Comparison of ENCODE assay signal across 8 cellular contexts in genomic region chr10:17025444-17026295, GRCh38.
DNase-seq lines count a peak whose midpoint lies in the region; ATAC-seq and TF ChIP-seq lines count a peak whose summit lies in the region.

No MANE protein-coding gene starts in this region.

- H3K9me3 ChIP-seq in fibroblast of lung (ENCODE audit: control insufficient read depth, insufficient read depth, low read depth, low read length): no peaks in the 10 kb centered on the region

- H3K9ac ChIP-seq in fibroblast of lung (ENCODE audit: insufficient read depth, low read length): peak overlapping the region; percentile 45

- CTCF ChIA-PET in AG04449 (lab: Yijun Ruan, JAX): interaction anchor here (0.6 to 1.5 kb wide), 2 partner anchors 205 to 215 kb away, joined by 3 read pairs; no protein-coding TSS in a partner anchor

- H3K9me2 ChIP-seq in GM23338 (ENCODE audit: insufficient read depth): no peaks in the 10 kb centered on the region

- H2AFZ ChIP-seq in fibroblast of lung (ENCODE audit: low read length): peak overlapping the region; percentile 28
- no peak overlapping the region for H2AFZ ChIP-seq in GM23338

- peaks cover 21% of the 10 kb centered on the region for H3K4me1 ChIP-seq in fibroblast of lung (ENCODE audit: control insufficient read depth, extremely low read depth, insufficient read depth, low read length)
- peaks cover 28% of the 10 kb centered on the region for H3K4me1 ChIP-seq in GM23338 (ENCODE audit: insufficient read depth)

- ATAC-seq in GM18907 (IDR thresholded peaks at IDR 0.05; ENCODE audit: unreplicated experiment) (no peak), GM23338 (no peak), GM21528 (IDR thresholded peaks at IDR 0.05; ENCODE audit: low FRiP score, unreplicated experiment) (no peak)

- peak; percentile 95 for DNase-seq in AG04449 (ENCODE audit: low read depth, low spot score)
- peak; percentile 33 for DNase-seq in NOMO-1 treated with DMSO at 0.1 percent for 48 hours (lab: John Stamatoyannopoulos, UW; ENCODE audit: unreplicated experiment)
- DNase-seq in activated T-cell treated with anti-CD3 and anti-CD28 coated beads, Interleukin-2, amount 50 U/mL, for 48 hours: peak; percentile 83 to 84
- DNase-seq in fibroblast of lung (ENCODE audit: low read depth in 2 of 2): peak; percentile 93 to 100
- DNase-seq in pulmonary artery endothelial cell (ENCODE audit: low read depth, low spot score): peak; percentile 89
- no peak for DNase-seq in GM23338 (ENCODE audit: low spot score)

- H4K20me1 ChIP-seq in fibroblast of lung (ENCODE audit: control insufficient read depth, extremely low read depth, insufficient read depth, low read length) (no peaks in the 10 kb centered on the region), GM23338 (replicated peaks; ENCODE audit: insufficient read depth) (no peaks in the 10 kb centered on the region)

- H3F3A ChIP-seq in GM23338 (replicated peaks; ENCODE audit: low read depth): no peaks in the 10 kb centered on the region

- peak overlapping the region; percentile 94 for H3K27ac ChIP-seq in fibroblast of lung (ENCODE audit: insufficient read depth, low read length)
- no peak overlapping the region for H3K27ac ChIP-seq in GM23338 (ENCODE audit: low read depth)

- no peaks in the 10 kb centered on the region for H3K36me3 Mint-ChIP-seq in GM23338 (ENCODE audit: low read depth)

- H3K4me3 ChIP-seq in AG04449 (ENCODE audit: low read depth, low read length) (peak overlapping the region; percentile 42), fibroblast of lung (replicated peaks in 1 of 4; ENCODE audit: control extremely low read depth in 1 of 4, insufficient read depth in 1 of 4, low read depth in 3 of 4, low read length in 4 of 4) (peak overlapping the region in 1 of 4 experiments; percentile 26), GM23338 (no peak overlapping the region)

- H3K9me3 Mint-ChIP-seq in GM23338: no peaks in the 10 kb centered on the region

- H3K4me2 ChIP-seq in fibroblast of lung (ENCODE audit: extremely low read depth, insufficient read depth, low read length) (peak overlapping the region; percentile 40), GM23338 (no peak overlapping the region)

- H3K4me3 Mint-ChIP-seq in GM23338: no peak overlapping the region

- H3K79me2 ChIP-seq in fibroblast of lung (ENCODE audit: control insufficient read depth, insufficient read depth, low read length): no peaks in the 10 kb centered on the region
- H3K79me2 ChIP-seq in GM23338 (replicated peaks; ENCODE audit: insufficient read depth): no peaks in the 10 kb centered on the region

- peaks cover 37% of the 10 kb centered on the region for H3K4me1 Mint-ChIP-seq in GM23338

- POLR2A ChIA-PET in AG04449 (lab: Yijun Ruan, JAX): interaction anchor here (0.5 to 1.5 kb wide), 7 partner anchors 23 to 204 kb away, joined by 3 to 12 read pairs (median 4); partner anchors contain the start of genes TRDMT1 and VIM

- no peak overlapping the region for H3K27ac Mint-ChIP-seq in GM23338

- H3K27me3 ChIP-seq in fibroblast of lung (ENCODE audit: control insufficient read depth, insufficient read depth, low read length) (no peaks in the 10 kb centered on the region), GM23338 (ENCODE audit: insufficient read depth) (no peaks in the 10 kb centered on the region)

- H3K36me3 ChIP-seq in fibroblast of lung (ENCODE audit: control insufficient read depth, insufficient read depth, low read length): no peaks in the 10 kb centered on the region
- H3K36me3 ChIP-seq in GM23338 (ENCODE audit: insufficient read depth): no peaks in the 10 kb centered on the region

- no peaks in the 10 kb centered on the region for H3K27me3 Mint-ChIP-seq in GM23338 (ENCODE audit: insufficient read depth, low read depth, poor library complexity)

- TF ChIP-seq CTCF in AG04449 (IDR thresholded peaks at IDR 0.05; ENCODE audit: insufficient read depth, low read length, missing control alignments) (no peak), fibroblast of lung (conservative IDR thresholded peaks at IDR 0.05 in 1 of 2, IDR thresholded peaks at IDR 0.05 in 1 of 2; ENCODE audit: low read depth in 1 of 2, low read length in 2 of 2) (no peak), GM23338 (conservative IDR thresholded peaks at IDR 0.05; ENCODE audit: low read depth in 2 of 2) (no peak)

TF ChIP-seq in GM23338, 12 proteins besides CTCF, POLR2A, EP300 and RAD21:
- TF ChIP-seq EZH2phosphoT487 (IDR thresholded peaks at IDR 0.05; ENCODE audit: unreplicated experiment) (no peak), REST (IDR thresholded peaks at IDR 0.05; ENCODE audit: unreplicated experiment) (no peak)
